8 cellular contexts compared by ENCODE assay signal in the genomic region with DNA sequence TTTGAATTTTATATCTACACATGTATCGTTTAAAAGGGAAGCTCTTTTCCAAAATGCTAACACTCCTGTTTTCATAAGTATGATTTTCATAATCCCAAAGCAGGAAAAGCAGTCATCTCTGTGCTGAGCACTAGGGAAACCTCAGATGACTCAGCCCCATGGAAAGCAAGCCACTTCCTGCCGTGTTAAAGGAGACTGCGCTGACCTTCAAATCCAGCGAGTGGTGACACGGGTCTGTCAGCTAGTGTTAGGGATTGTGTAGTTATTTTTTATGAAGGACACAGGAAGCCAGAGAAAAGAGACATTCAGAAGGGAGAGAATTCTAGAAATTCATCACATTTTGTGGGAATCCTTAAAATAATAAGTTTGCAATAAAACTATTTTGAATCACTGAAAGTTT. TPM values are rescaled to one million over a fixed set of nuclear protein-coding genes. Genes with fewer than 3 reads are reported as not detected.
DNase-seq lines count a peak whose midpoint lies in the region; ATAC-seq, FAIRE-seq and TF ChIP-seq lines count a peak whose summit lies in the region.

No MANE protein-coding gene starts in this region.

- H3K4me1 ChIP-seq in SJCRH30 (peaks cover 64% of the 10 kb centered on the region), pancreas (no peaks in the 10 kb centered on the region)

- no peak for TF ChIP-seq CTCF in HFFc6 (IDR thresholded peaks at IDR 0.05)
- no peak for TF ChIP-seq CTCF in pancreas (IDR thresholded peaks at IDR 0.05)

- FAIRE-seq in pancreas (lab: Jason Lieb, UNC), result no peak

- H3K36me3 ChIP-seq in SJCRH30, result no peaks in the 10 kb centered on the region
- no peaks in the 10 kb centered on the region for H3K36me3 ChIP-seq in pancreas

- no peaks in the 10 kb centered on the region for H3K36me3 Mint-ChIP-seq in HFFc6 (ENCODE audit: low read depth)

- 34% methylated on average over 5 of the region's 5 CpGs for WGBS in pancreas, 2 donors

- no peaks in the 10 kb centered on the region for H3K9me3 Mint-ChIP-seq in HFFc6

- peaks cover 67% of the 10 kb centered on the region for H3K4me1 Mint-ChIP-seq in HFFc6 (ENCODE audit: low read depth)

- H3K4me3 Mint-ChIP-seq in HFFc6, result peak overlapping the region; percentile 49

- H3K9me3 ChIP-seq in SJCRH30 (replicated peaks) (no peaks in the 10 kb centered on the region), pancreas (no peaks in the 10 kb centered on the region)

- no peak overlapping the region for H3K4me3 ChIP-seq in SJCRH30
- H3K4me3 ChIP-seq in pancreas, result no peak overlapping the region

- DNase-seq in HFFc6 (peak; percentile 76), SJCRH30 (peak; percentile 69 to 82), pancreas (peak in 2 of 6 donors; percentile 17 to 51), NCI-H524 (lab: John Stamatoyannopoulos, UW) (no peak)
- DNase-seq in activated CD8-positive, alpha-beta memory T cell treated with anti-CD3 and anti-CD28 coated beads, Interleukin-2, amount 50 U/mL, for 48 hours, result no peak

- ATAC-seq in esophagus mucosa (peak; percentile 70), pancreas (peak in 3 of 4 donors; percentile 75 to 81 (median 79)), HG03097 (IDR thresholded peaks at IDR 0.05; ENCODE audit: low FRiP score, unreplicated experiment) (no peak), GM21529 (IDR thresholded peaks at IDR 0.05; ENCODE audit: unreplicated experiment) (no peak)

- intact Hi-C loops in pancreas (cut with DNase I), result no loop called here

- no peaks in the 10 kb centered on the region for H3K27me3 Mint-ChIP-seq in HFFc6 (ENCODE audit: insufficient read depth)

- peak overlapping the region; percentile 69 for H3K27ac Mint-ChIP-seq in HFFc6

- no peaks in the 10 kb centered on the region for H3K27me3 ChIP-seq in SJCRH30
- H3K27me3 ChIP-seq in pancreas, result no peaks in the 10 kb centered on the region

- H3K27ac ChIP-seq in SJCRH30, result peak overlapping the region; percentile 51
- peak overlapping the region in 2 of 4 donors; percentile 50 to 57 for H3K27ac ChIP-seq in pancreas

RNA-seq across cellular contexts. Expression of a gene that starts 57.0 kb away (rescaled TPM):
- total RNA-seq in HFFc6 (2021; fragmentation: NEBNext Ultra II Directional; extraction: Animal tissue kit (Norgen Biotek cat#: 25700)), result not detected
- not detected in 2 replicates for total RNA-seq in SJCRH30 (2014; rRNA removed; shearing (Covaris generic))
- total RNA-seq in esophagus mucosa, result 7.9 TPM
- total RNA-seq in pancreas, result 10 to 100 TPM in 2 of 6 donors, 1 to 10 TPM in 4; 4.5 to 18.2 (median 8.5) TPM
- 1 to 10 TPM; 2.8 to 3.6 TPM for polyA plus RNA-seq in pancreas

Comparison
In these comparisons a context has a peak if more than half of its experiments do, and no peak if none do; other contexts are left out.
1. DNase-seq: peak in HFFc6 (single experiment) and SJCRH30 (2 of 2); none in activated CD8-positive, alpha-beta memory T cell treated with anti-CD3 and anti-CD28 coated beads, Interleukin-2, amount 50 U/mL, for 48 hours (single experiment) and NCI-H524 (0 of 2).
2. ATAC-seq: peak in esophagus mucosa (single experiment) and pancreas (3 of 4); none in HG03097 (single experiment) and GM21529 (single experiment).